ENCODE assay signal across 2 cellular contexts in genomic region chr1:168512864-168513595, GRCh38.
TF ChIP-seq lines count a peak whose summit lies in the region.

No MANE protein-coding gene starts in this region.

TF ChIP-seq in IMR-90, 13 proteins besides CTCF, POLR2A, EP300 and RAD21:
- TF ChIP-seq FOS (IDR thresholded peaks at IDR 0.05; ENCODE audit: low read depth, low read length) = no peak
- TF ChIP-seq MAFK (IDR thresholded peaks at IDR 0.05; ENCODE audit: low read depth, low read length) = no peak
- no peak for TF ChIP-seq SMC3 (IDR thresholded peaks at IDR 0.05; ENCODE audit: low read depth, low read length)
- no peak for TF ChIP-seq BHLHE40 (IDR thresholded peaks at IDR 0.05; ENCODE audit: low read depth, low read length)
- no peak for TF ChIP-seq CHD1 (IDR thresholded peaks at IDR 0.05; ENCODE audit: low read depth, low read length)
- no peak for TF ChIP-seq RFX5 (IDR thresholded peaks at IDR 0.05; ENCODE audit: low read depth, low read length)
- TF ChIP-seq NFE2L2 (IDR thresholded peaks at IDR 0.05; ENCODE audit: low read depth, low read length) = no peak
- no peak for TF ChIP-seq CEBPB (IDR thresholded peaks at IDR 0.05; ENCODE audit: low read depth, low read length)
- TF ChIP-seq, protein P1, sequence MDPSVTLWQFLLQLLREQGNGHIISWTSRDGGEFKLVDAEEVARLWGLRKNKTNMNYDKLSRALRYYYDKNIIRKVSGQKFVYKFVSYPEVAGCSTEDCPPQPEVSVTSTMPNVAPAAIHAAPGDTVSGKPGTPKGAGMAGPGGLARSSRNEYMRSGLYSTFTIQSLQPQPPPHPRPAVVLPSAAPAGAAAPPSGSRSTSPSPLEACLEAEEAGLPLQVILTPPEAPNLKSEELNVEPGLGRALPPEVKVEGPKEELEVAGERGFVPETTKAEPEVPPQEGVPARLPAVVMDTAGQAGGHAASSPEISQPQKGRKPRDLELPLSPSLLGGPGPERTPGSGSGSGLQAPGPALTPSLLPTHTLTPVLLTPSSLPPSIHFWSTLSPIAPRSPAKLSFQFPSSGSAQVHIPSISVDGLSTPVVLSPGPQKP (IDR thresholded peaks at IDR 0.05; ENCODE audit: borderline replicate concordance, low read depth, low read length) = no peak
- no peak for TF ChIP-seq RCOR1 (IDR thresholded peaks at IDR 0.05; ENCODE audit: insufficient replicate concordance, low read length)
- TF ChIP-seq MAZ (IDR thresholded peaks at IDR 0.05; ENCODE audit: borderline replicate concordance, low read depth, low read length) = no peak
- no peak for TF ChIP-seq MXI1 (IDR thresholded peaks at IDR 0.05; ENCODE audit: borderline replicate concordance, low read depth, low read length)
- TF ChIP-seq, protein P2, sequence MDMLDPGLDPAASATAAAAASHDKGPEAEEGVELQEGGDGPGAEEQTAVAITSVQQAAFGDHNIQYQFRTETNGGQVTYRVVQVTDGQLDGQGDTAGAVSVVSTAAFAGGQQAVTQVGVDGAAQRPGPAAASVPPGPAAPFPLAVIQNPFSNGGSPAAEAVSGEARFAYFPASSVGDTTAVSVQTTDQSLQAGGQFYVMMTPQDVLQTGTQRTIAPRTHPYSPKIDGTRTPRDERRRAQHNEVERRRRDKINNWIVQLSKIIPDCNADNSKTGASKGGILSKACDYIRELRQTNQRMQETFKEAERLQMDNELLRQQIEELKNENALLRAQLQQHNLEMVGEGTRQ (IDR thresholded peaks at IDR 0.05; ENCODE audit: low read depth, low read length) = no peak

TF ChIP-seq in HepG2, 621 proteins besides CTCF, POLR2A, EP300 and RAD21:
- TF ChIP-seq, protein P3, sequence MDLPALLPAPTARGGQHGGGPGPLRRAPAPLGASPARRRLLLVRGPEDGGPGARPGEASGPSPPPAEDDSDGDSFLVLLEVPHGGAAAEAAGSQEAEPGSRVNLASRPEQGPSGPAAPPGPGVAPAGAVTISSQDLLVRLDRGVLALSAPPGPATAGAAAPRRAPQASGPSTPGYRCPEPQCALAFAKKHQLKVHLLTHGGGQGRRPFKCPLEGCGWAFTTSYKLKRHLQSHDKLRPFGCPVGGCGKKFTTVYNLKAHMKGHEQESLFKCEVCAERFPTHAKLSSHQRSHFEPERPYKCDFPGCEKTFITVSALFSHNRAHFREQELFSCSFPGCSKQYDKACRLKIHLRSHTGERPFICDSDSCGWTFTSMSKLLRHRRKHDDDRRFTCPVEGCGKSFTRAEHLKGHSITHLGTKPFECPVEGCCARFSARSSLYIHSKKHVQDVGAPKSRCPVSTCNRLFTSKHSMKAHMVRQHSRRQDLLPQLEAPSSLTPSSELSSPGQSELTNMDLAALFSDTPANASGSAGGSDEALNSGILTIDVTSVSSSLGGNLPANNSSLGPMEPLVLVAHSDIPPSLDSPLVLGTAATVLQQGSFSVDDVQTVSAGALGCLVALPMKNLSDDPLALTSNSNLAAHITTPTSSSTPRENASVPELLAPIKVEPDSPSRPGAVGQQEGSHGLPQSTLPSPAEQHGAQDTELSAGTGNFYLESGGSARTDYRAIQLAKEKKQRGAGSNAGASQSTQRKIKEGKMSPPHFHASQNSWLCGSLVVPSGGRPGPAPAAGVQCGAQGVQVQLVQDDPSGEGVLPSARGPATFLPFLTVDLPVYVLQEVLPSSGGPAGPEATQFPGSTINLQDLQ (CRISPR knock-in tag; IDR thresholded peaks at IDR 0.05) = no peak
- peak; percentile 17; the same call in 1 of the 2 replicates for TF ChIP-seq NR2F6 (IDR thresholded peaks at IDR 0.05)
- peak; percentile 66; the same call in 1 of the 2 replicates for TF ChIP-seq NR2F6 (CRISPR knock-in tag; IDR thresholded peaks at IDR 0.05)
- TF ChIP-seq FOXA3 (CRISPR knock-in tag; IDR thresholded peaks at IDR 0.05) = no peak
- TF ChIP-seq, protein P4, sequence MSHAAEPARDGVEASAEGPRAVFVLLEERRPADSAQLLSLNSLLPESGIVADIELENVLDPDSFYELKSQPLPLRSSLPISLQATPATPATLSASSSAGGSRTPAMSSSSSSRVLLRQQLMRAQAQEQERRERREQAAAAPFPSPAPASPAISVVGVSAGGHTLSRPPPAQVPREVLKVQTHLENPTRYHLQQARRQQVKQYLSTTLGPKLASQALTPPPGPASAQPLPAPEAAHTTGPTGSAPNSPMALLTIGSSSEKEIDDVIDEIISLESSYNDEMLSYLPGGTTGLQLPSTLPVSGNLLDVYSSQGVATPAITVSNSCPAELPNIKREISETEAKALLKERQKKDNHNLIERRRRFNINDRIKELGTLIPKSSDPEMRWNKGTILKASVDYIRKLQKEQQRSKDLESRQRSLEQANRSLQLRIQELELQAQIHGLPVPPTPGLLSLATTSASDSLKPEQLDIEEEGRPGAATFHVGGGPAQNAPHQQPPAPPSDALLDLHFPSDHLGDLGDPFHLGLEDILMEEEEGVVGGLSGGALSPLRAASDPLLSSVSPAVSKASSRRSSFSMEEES (CRISPR knock-in tag; IDR thresholded peaks at IDR 0.05) = 0 out of 2 replicates have a peak, but pooled peaks have one; percentile 41
- 0 out of 2 replicates have a peak, but pooled peaks have one; percentile 12 for TF ChIP-seq ARID5B (CRISPR knock-in tag; IDR thresholded peaks at IDR 0.05)
- TF ChIP-seq RARA (CRISPR knock-in tag; IDR thresholded peaks at IDR 0.05) = 0 out of 2 replicates have a peak, but pooled peaks have one; percentile 6
- TF ChIP-seq NR2F1 (CRISPR knock-in tag; IDR thresholded peaks at IDR 0.05) = 0 out of 4 replicates have a peak, but pooled peaks of 1 of the 2 experiments have one; percentile 22
- peak; percentile 61; the same call in 1 of the 2 replicates for TF ChIP-seq TCF7 (IDR thresholded peaks at IDR 0.05; ENCODE audit: low read depth)
- no peak for TF ChIP-seq HNRNPLL (IDR thresholded peaks at IDR 0.05; ENCODE audit: low read depth, low read length, poor library complexity, severe bottlenecking)
